In the genomic region with DNA sequence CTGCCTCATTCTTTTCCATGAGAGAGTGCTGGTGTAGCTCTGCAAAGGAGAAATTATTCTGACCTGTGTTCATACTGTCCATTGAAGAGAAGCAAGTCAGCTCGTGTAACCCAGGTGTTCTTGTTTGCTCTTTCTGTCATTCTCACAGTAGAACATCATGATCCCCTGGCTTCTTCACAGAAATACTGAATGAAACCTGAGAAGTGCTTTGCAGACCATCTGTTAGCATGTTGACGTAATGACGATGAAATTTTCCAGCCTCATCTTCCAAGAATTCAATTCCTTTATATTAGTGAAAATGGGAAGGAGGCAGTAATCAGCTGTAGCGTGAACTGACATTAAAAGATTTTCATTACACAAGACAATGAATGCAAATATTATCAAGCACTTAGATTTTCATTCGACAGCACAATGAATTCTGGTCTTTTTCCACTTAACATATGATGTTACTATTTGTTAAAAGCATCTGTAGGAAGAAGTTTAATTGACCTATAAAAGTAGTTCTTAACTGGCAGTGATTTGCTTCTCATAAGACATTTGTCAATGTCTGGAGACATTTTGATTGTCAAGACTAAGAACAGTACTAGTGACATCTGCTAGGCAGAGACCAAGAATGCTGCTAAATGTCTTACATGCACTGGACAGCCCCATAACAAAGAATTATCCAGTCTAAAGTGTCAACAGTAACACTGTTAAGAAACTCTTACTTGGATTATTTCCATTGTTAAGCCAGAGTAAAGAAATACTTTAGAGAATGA, we compare ENCODE assay signal across 13 cellular contexts.
DNase-seq lines count a peak whose midpoint lies in the region; ATAC-seq and TF ChIP-seq lines count a peak whose summit lies in the region.
"Had no signal": no experiment of that assay in that cellular context is flagged by ENCODE, and none has a peak within 500 bp of the region (broad histone marks: within the 10 kb centered on the region; RNA-seq: fewer than 3 reads in every experiment).

No MANE protein-coding gene starts in this region.

- no peaks in the 10 kb centered on the region for H3K9me3 Mint-ChIP-seq in naive B cell
- H3K9me3 Mint-ChIP-seq: activated CD4-positive, alpha-beta memory T cell treated with anti-CD3 and anti-CD28 coated beads for 36 hours; activated naive CD4-positive, alpha-beta T cell treated with anti-CD3 and anti-CD28 coated beads, Interleukin-2, amount 50 U/mL, for 72 hours had no signal

- no peak overlapping the region for H3K4me3 ChIP-seq in astrocyte of the spinal cord (ENCODE audit: low read depth, low read length)
- no peak overlapping the region for H3K4me3 ChIP-seq in breast epithelium
- H3K4me3 ChIP-seq: MG63, SK-N-MC had no signal

- peaks cover 21 to 34% of the 10 kb centered on the region in 2 donors for H3K36me3 Mint-ChIP-seq in naive B cell
- H3K36me3 Mint-ChIP-seq: activated CD4-positive, alpha-beta memory T cell treated with anti-CD3 and anti-CD28 coated beads for 36 hours; activated naive CD4-positive, alpha-beta T cell treated with anti-CD3 and anti-CD28 coated beads, Interleukin-2, amount 50 U/mL, for 72 hours had no signal

- no peaks in the 10 kb centered on the region for H3K36me3 ChIP-seq in breast epithelium
- H3K36me3 ChIP-seq: MG63 had no signal

- no peak overlapping the region for H3K27ac ChIP-seq in breast epithelium
- H3K27ac ChIP-seq: SK-N-MC had no signal

- in situ Hi-C loops in astrocyte of the spinal cord (cut with HindIII; ENCODE audit: low sequenced_read_pairs): no loop called here

- no peaks in the 10 kb centered on the region for H3K27me3 ChIP-seq in breast epithelium
- H3K27me3 ChIP-seq: MG63 had no signal

- no peak for TF ChIP-seq CTCF in astrocyte of the spinal cord (IDR thresholded peaks at IDR 0.05; ENCODE audit: low read depth, low read length)
- TF ChIP-seq CTCF in breast epithelium (IDR thresholded peaks at IDR 0.05): no peak

- intact Hi-C loops in breast epithelium (cut with DNase I; ENCODE audit: low total_unique reads): loop anchor here (5.0 kb wide), 1 partner anchor 1564 kb away; no protein-coding TSS in a partner anchor

- no peak for TF ChIP-seq POLR2A in breast epithelium (IDR thresholded peaks at IDR 0.05)

- H3K9me3 ChIP-seq in breast epithelium: no peaks in the 10 kb centered on the region
- H3K9me3 ChIP-seq: MG63 had no signal

- ATAC-seq in naive B cell (ENCODE audit: low read depth in 2 of 2) (no peak), HG03439 (IDR thresholded peaks at IDR 0.05; ENCODE audit: unreplicated experiment) (no peak)
- ATAC-seq: activated naive CD4-positive, alpha-beta T cell treated with anti-CD3 and anti-CD28 coated beads, Interleukin-2, amount 50 U/mL, for 72 hours had no signal

- no peaks in the 10 kb centered on the region for H3K4me1 ChIP-seq in breast epithelium

- DNase-seq in ELR (ENCODE audit: low read depth) (peak; percentile 20), NCI-H2029 (lab: John Stamatoyannopoulos, UW) (peak; percentile 66), astrocyte of the spinal cord (ENCODE audit: low read depth, low spot score) (peak; percentile 42), naive B cell (no peak), breast epithelium (ENCODE audit: low spot score in 2 of 2) (no peak), NCI-H1436 (lab: John Stamatoyannopoulos, UW) (no peak), GM19238 (ENCODE audit: insufficient read length, low spot score) (no peak)
- DNase-seq: activated CD4-positive, alpha-beta memory T cell treated with anti-CD3 and anti-CD28 coated beads for 36 hours; MG63; posterior cingulate gyrus had no signal

- H3K4me3 Mint-ChIP-seq in naive B cell: no peak overlapping the region
- H3K4me3 Mint-ChIP-seq: activated CD4-positive, alpha-beta memory T cell treated with anti-CD3 and anti-CD28 coated beads for 36 hours had no signal

- no peaks in the 10 kb centered on the region for H3K27me3 Mint-ChIP-seq in naive B cell
- H3K27me3 Mint-ChIP-seq: activated CD4-positive, alpha-beta memory T cell treated with anti-CD3 and anti-CD28 coated beads for 36 hours had no signal

- peaks cover 16 to 30% (median 24%) of the 10 kb centered on the region in 3 donors for H3K4me1 Mint-ChIP-seq in naive B cell

- peak overlapping the region; percentile 38 to 82 (median 43) for H3K27ac Mint-ChIP-seq in naive B cell
- H3K27ac Mint-ChIP-seq: activated CD4-positive, alpha-beta memory T cell treated with anti-CD3 and anti-CD28 coated beads for 36 hours; activated naive CD4-positive, alpha-beta T cell treated with anti-CD3 and anti-CD28 coated beads, Interleukin-2, amount 50 U/mL, for 72 hours had no signal

Comparison
In these comparisons a context has a peak if more than half of its experiments do, and no peak if none do; other contexts are left out.
1. DNase-seq: peak in ELR (single experiment), NCI-H2029 (single experiment) and astrocyte of the spinal cord (single experiment); none in naive B cell (single experiment), breast epithelium (0 of 2), NCI-H1436 (single experiment) and GM19238 (single experiment).